ENCODE assay signal across 19 cellular contexts in genomic region chr3:23475446-23475845, GRCh38.
DNase-seq lines count a peak whose midpoint lies in the region; ATAC-seq, FAIRE-seq and TF ChIP-seq lines count a peak whose summit lies in the region.
"Had no signal": no experiment of that assay in that cellular context is flagged by ENCODE, and none has a peak within 500 bp of the region (broad histone marks: within the 10 kb centered on the region; RNA-seq: fewer than 3 reads in every experiment).

No MANE protein-coding gene starts in this region.

- H3K4me3 ChIP-seq in LNCaP clone FGC (ENCODE audit: low read depth, low read length) (no peak overlapping the region), epithelial cell of esophagus (ENCODE audit: low read length) (no peak overlapping the region), small intestine (ENCODE audit: low read depth in 1 of 2, low read length in 2 of 2) (no peak overlapping the region)
- H3K4me3 ChIP-seq: HAP-1 had no signal

- peak overlapping the region; percentile 45 to 49 for H3K27ac Mint-ChIP-seq in natural killer cell
- H3K27ac Mint-ChIP-seq: CD4-positive, alpha-beta memory T cell; HFFc6 had no signal

- no peaks in the 10 kb centered on the region for H3K36me3 ChIP-seq in small intestine (ENCODE audit: control insufficient read depth in 2 of 2, insufficient read depth in 2 of 2, low read length in 2 of 2)
- H3K36me3 ChIP-seq: HAP-1 had no signal

- peaks cover 9% of the 10 kb centered on the region for H3K36me3 Mint-ChIP-seq in natural killer cell

- no peak for TF ChIP-seq CTCF in LNCaP clone FGC (IDR thresholded peaks at IDR 0.05; ENCODE audit: control insufficient read depth, extremely low read depth, insufficient read depth)
- TF ChIP-seq CTCF in epithelial cell of esophagus (IDR thresholded peaks at IDR 0.05; ENCODE audit: insufficient read depth, low read depth, low read length, missing control alignments) = no peak
- no peak for TF ChIP-seq CTCF in natural killer cell (IDR thresholded peaks at IDR 0.05)

- H3K9me3 ChIP-seq in small intestine (ENCODE audit: control insufficient read depth, low read depth) = peaks cover 3% of the 10 kb centered on the region
- H3K9me3 ChIP-seq: HAP-1 had no signal

- H3K4me1 ChIP-seq in small intestine (ENCODE audit: control insufficient read depth in 2 of 2, insufficient read depth in 1 of 2, low read depth in 1 of 2, low read length in 1 of 2) = no peaks in the 10 kb centered on the region
- H3K4me1 ChIP-seq: HAP-1 had no signal

- intact Hi-C loops in natural killer cell (cut with micrococcal nuclease) = no loop called here

- H3K27ac ChIP-seq in small intestine (ENCODE audit: low read depth in 1 of 2, low read length in 1 of 2) = no peak overlapping the region

- H3K27me3 ChIP-seq in small intestine (ENCODE audit: control insufficient read depth in 2 of 2, insufficient read depth in 2 of 2, low read length in 2 of 2) = no peaks in the 10 kb centered on the region

- H3K27me3 Mint-ChIP-seq in natural killer cell (ENCODE audit: low read depth in 2 of 2) = no peaks in the 10 kb centered on the region

- DNase-seq in ELF-1 (ENCODE audit: low read depth, low spot score) = peak; percentile 5
- DNase-seq in LNCaP clone FGC (ENCODE audit: low read depth) = peak; percentile 78
- DNase-seq in epithelial cell of esophagus (ENCODE audit: low read depth) = peak; percentile 37
- no peak for DNase-seq in natural killer cell
- no peak for DNase-seq in GM19238 (ENCODE audit: insufficient read length, low spot score)
- DNase-seq in small intestine = no peak
- DNase-seq: C1 segment of cervical spinal cord; Calu3; CD4-positive, alpha-beta memory T cell; COR-L47; DMS53; DMS79 treated with DMSO at 0.1 percent for 48 hours; GOT3; HFFc6 had no signal

- H3K4me3 Mint-ChIP-seq in natural killer cell = peak overlapping the region; percentile 52
- H3K4me3 Mint-ChIP-seq: HFFc6 had no signal

- peaks cover 2 to 3% of the 10 kb centered on the region in 2 donors for H3K9me3 Mint-ChIP-seq in natural killer cell

- ATAC-seq in natural killer cell (no peak), HG02870 (IDR thresholded peaks at IDR 0.05; ENCODE audit: unreplicated experiment) (no peak)

- 73 to 95% (median 86%) methylated on average over 2 of the region's 2 CpGs for WGBS in small intestine, 3 donors

- peaks cover 12 to 17% of the 10 kb centered on the region in 2 donors for H3K4me1 Mint-ChIP-seq in natural killer cell

- FAIRE-seq in small intestine (lab: Jason Lieb, UNC) = no peak
- FAIRE-seq: G401.6, GM19239, H54 had no signal

Comparison
In these comparisons a context has a peak if more than half of its experiments do, and no peak if none do; other contexts are left out.
1. DNase-seq: peak in ELF-1 (single experiment), LNCaP clone FGC (single experiment) and epithelial cell of esophagus (single experiment); none in natural killer cell (single experiment), GM19238 (single experiment) and small intestine (single experiment).